Comparison of ENCODE assay signal across 8 cellular contexts in genomic region chr3:23202921-23203650, GRCh38. TPM values are rescaled to one million over a fixed set of nuclear protein-coding genes. Genes with fewer than 3 reads are reported as not detected.
DNase-seq lines count a peak whose midpoint lies in the region; ATAC-seq and TF ChIP-seq lines count a peak whose summit lies in the region.

UBE2E2 (plus strand) TSS chr3:23203327.

- H3K9ac ChIP-seq in DND-41 (ENCODE audit: low read depth, low read length) (peak within 1 kb of the TSS; percentile 60), trophoblast cell (ENCODE audit: low read length) (peak within 1 kb of the TSS; percentile 72)

- peak within 1 kb of the TSS; percentile 65 for H2BK12ac ChIP-seq in trophoblast cell (ENCODE audit: low read length)

- H4K91ac ChIP-seq in trophoblast cell (ENCODE audit: low read depth, low read length), result peak within 1 kb of the TSS; percentile 88

- WGBS in heart left ventricle, 4 donors, result 1 to 2% (median 1%) methylated on average over 27 to 99 of the region's 99 CpGs
- no CpG with 5 or more reads among the region's 99 CpGs for WGBS in trophoblast cell (ENCODE audit: extremely low coverage, insufficient coverage, insufficient read length)

- H2AFZ ChIP-seq in DND-41 (ENCODE audit: low read depth, low read length), result peak within 1 kb of the TSS; percentile 74
- H2AFZ ChIP-seq in trophoblast cell (ENCODE audit: insufficient read depth, low read length, poor library complexity), result peak within 1 kb of the TSS; percentile 80

- intact Hi-C loops in heart left ventricle (cut with DNase I), result loop anchor here in 2 of 10 donors (5.0 to 10.0 kb wide), 2 partner anchors 412 to 604 kb away; partner anchors contain the start of gene UBE2E1 (in 1 of the 2)
- intact Hi-C loops in uterus (cut with DNase I; ENCODE audit: low total_unique reads), result no loop called here

- H4K12ac ChIP-seq in trophoblast cell (ENCODE audit: low read depth, low read length), result peak within 1 kb of the TSS; percentile 81

- H2BK5ac ChIP-seq in trophoblast cell (ENCODE audit: low read depth, low read length, poor library complexity), result peak within 1 kb of the TSS; percentile 45

- DNase-seq in DND-41 (peak; percentile 59), HT1080 (ENCODE audit: low read depth) (peak; percentile 55), SK-MEL-5 (ENCODE audit: low read depth, low spot score) (peak; percentile 66), amniotic epithelial cell (ENCODE audit: low read depth) (peak; percentile 49), heart left ventricle (peak in 4 of 5 donors; percentile 78 to 86 (median 83)), trophoblast cell (peak; percentile 48 to 84), uterus (peak; percentile 59 to 76)

- no peaks in the 10 kb centered on the region for H3K79me2 ChIP-seq in DND-41 (ENCODE audit: insufficient read depth, low read length)
- peaks cover 10% of the 10 kb centered on the region for H3K79me2 ChIP-seq in trophoblast cell (ENCODE audit: control insufficient read depth, insufficient read depth, low read length, poor library complexity)

- H3K18ac ChIP-seq in trophoblast cell (ENCODE audit: low read length), result peak within 1 kb of the TSS; percentile 81

- H3K36me3 ChIP-seq in DND-41 (ENCODE audit: insufficient read depth, low read length), result no peaks in the 10 kb centered on the region
- no peaks in the 10 kb centered on the region for H3K36me3 ChIP-seq in heart left ventricle
- H3K36me3 ChIP-seq in trophoblast cell (ENCODE audit: control insufficient read depth in 1 of 2, insufficient read depth in 2 of 2, low read length in 2 of 2), result no peaks in the 10 kb centered on the region
- H3K36me3 ChIP-seq in uterus, result no peaks in the 10 kb centered on the region

- H3K4ac ChIP-seq in trophoblast cell (ENCODE audit: low read depth, low read length), result peak within 1 kb of the TSS; percentile 39

- peaks cover 14% of the 10 kb centered on the region for H3K4me1 ChIP-seq in DND-41 (ENCODE audit: insufficient read depth, low read length)
- H3K4me1 ChIP-seq in heart left ventricle, result peaks cover 0 to 34% (median 19%) of the 10 kb centered on the region in 12 donors
- no peaks in the 10 kb centered on the region for H3K4me1 ChIP-seq in trophoblast cell (ENCODE audit: control insufficient read depth in 1 of 2, insufficient read depth in 2 of 2, low read length in 2 of 2)
- no peaks in the 10 kb centered on the region for H3K4me1 ChIP-seq in uterus

- H3K27me3 ChIP-seq in DND-41 (ENCODE audit: insufficient read depth, low read length, poor library complexity) (peaks cover 51% of the 10 kb centered on the region), heart left ventricle (no peaks in the 10 kb centered on the region), trophoblast cell (ENCODE audit: insufficient read depth, low read length) (no peaks in the 10 kb centered on the region), uterus (no peaks in the 10 kb centered on the region)

- H4K8ac ChIP-seq in trophoblast cell (ENCODE audit: low read depth, low read length), result peak within 1 kb of the TSS; percentile 96

- peaks cover 13% of the 10 kb centered on the region for H3K79me1 ChIP-seq in trophoblast cell (ENCODE audit: low read length)

- H4K20me1 ChIP-seq in DND-41 (ENCODE audit: insufficient read depth, low read length), result no peaks in the 10 kb centered on the region

- peak; percentile 76 for ATAC-seq in DND-41 (ENCODE audit: insufficient read depth, low read depth)
- peak; percentile 60 for ATAC-seq in GM21381 (IDR thresholded peaks at IDR 0.05; ENCODE audit: unreplicated experiment)
- ATAC-seq in heart left ventricle, result peak; percentile 57 to 93 (median 85)

- in situ Hi-C loops in SK-MEL-5 (cut with HindIII; ENCODE audit: low pct_unique_long_range_greater_than_20kb, low sequenced_read_pairs), result no loop called here

- H3K4me3 ChIP-seq in DND-41 (ENCODE audit: low read depth in 1 of 2, low read length in 2 of 2) (peak within 1 kb of the TSS; percentile 34 to 76; a peak in 3 of 4 replicates), heart left ventricle (peak within 1 kb of the TSS; percentile 77 to 98 (median 90)), trophoblast cell (ENCODE audit: low read depth, low read length) (peak within 1 kb of the TSS; percentile 90), uterus (peak within 1 kb of the TSS; percentile 89 to 97)

- H3K27ac ChIP-seq in DND-41 (ENCODE audit: low read length) (no peak within 1 kb of the TSS), heart left ventricle (peak within 1 kb of the TSS; percentile 37 to 93 (median 87)), trophoblast cell (ENCODE audit: low read depth, low read length) (peak within 1 kb of the TSS; percentile 24), uterus (peak within 1 kb of the TSS; percentile 90 to 92)

- TF ChIP-seq POLR2A in heart left ventricle (IDR thresholded peaks at IDR 0.05), result peak in 1 of 2 donors; percentile 64
- TF ChIP-seq POLR2A in uterus (IDR thresholded peaks at IDR 0.05), result peak; percentile 32 to 83

- H3K4me2 ChIP-seq in DND-41 (ENCODE audit: insufficient read depth, low read length) (peak within 1 kb of the TSS; percentile 90), trophoblast cell (ENCODE audit: low read length) (peak within 1 kb of the TSS; percentile 99)

- H2BK120ac ChIP-seq in trophoblast cell (ENCODE audit: insufficient read depth, low read length, poor library complexity), result peak within 1 kb of the TSS; percentile 89

- H3K14ac ChIP-seq in trophoblast cell (ENCODE audit: low read length), result peak within 1 kb of the TSS; percentile 89

- H3K23ac ChIP-seq in trophoblast cell (ENCODE audit: low read length), result no peak within 1 kb of the TSS

- TF ChIP-seq CTCF in DND-41 (IDR thresholded peaks at IDR 0.05; ENCODE audit: borderline replicate concordance, extremely low read depth, low read length, poor library complexity, severe bottlenecking), result no peak
- no peak for TF ChIP-seq CTCF in heart left ventricle (IDR thresholded peaks at IDR 0.05)
- no peak for TF ChIP-seq CTCF in uterus (IDR thresholded peaks at IDR 0.05)

- peak within 1 kb of the TSS; percentile 33 for H2AK5ac ChIP-seq in trophoblast cell (ENCODE audit: low read length)

- H3K9me3 ChIP-seq in DND-41 (ENCODE audit: insufficient read depth, low read length, severe bottlenecking) (no peaks in the 10 kb centered on the region), heart left ventricle (no peaks in the 10 kb centered on the region), trophoblast cell (ENCODE audit: insufficient read depth, low read depth, low read length) (no peaks in the 10 kb centered on the region), uterus (no peaks in the 10 kb centered on the region)

RNA-seq across cellular contexts. Expression of gene UBE2E2, which starts in this region (rescaled TPM):
- 27.5 and 31.0 TPM in 2 replicates for total RNA-seq in HT1080 (2014; rRNA removed; shearing (Covaris generic))
- 42.5 and 44.8 TPM in 2 replicates for polyA plus RNA-seq in HT1080 (2015; cell fraction: cytosol; rRNA removed)
- polyA plus RNA-seq in HT1080 (2015; cell fraction: nucleus; rRNA removed), result 12.4 and 18.2 TPM in 2 replicates
- 25.8 and 33.3 TPM in 2 replicates for total RNA-seq in SK-MEL-5 (2014; rRNA removed; shearing (Covaris generic))
- polyA plus RNA-seq in SK-MEL-5 (2015; cell fraction: cytosol; rRNA removed), result 35.3 and 59.9 TPM in 2 replicates
- 3.3 and 12.6 TPM in 2 replicates for polyA plus RNA-seq in SK-MEL-5 (2015; cell fraction: nucleus; rRNA removed)
- total RNA-seq in heart left ventricle (10 to 100 TPM; 35.4 to 63.9 (median 56.3) TPM), uterus (10 to 100 TPM in 2 of 4 donors, 1 to 10 TPM in 2; 3.1 to 58.5 (median 25.0) TPM)
- polyA plus RNA-seq in heart left ventricle, result 10 to 100 TPM; 21.9 to 29.6 TPM
- polyA plus RNA-seq in trophoblast cell (2013), result 25.6 and 26.0 TPM in 2 replicates
